Comparison of ENCODE assay signal across 1 cellular context in the genomic region with DNA sequence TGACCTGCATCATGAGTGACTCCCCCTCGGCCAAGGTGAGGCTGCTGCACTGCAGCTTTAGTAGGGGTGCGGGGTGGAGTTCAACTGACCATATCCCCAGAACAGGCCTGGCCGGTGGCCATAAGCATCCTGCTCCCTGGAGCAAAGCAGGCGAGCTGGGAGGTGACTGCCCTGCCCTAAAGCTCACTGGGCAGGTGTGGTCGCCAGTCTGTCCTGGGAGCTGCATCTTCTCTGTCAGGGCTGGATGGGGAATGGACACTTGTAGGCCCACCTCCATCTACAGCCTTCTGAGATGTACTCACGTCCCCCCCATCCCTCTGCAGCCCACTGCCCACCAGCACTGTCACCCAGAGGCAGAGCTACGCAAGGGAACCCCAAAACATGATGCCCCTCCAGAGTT.
A peak's percentile ranks its signal among the peaks of the same experiment; 100 is the strongest.
TF ChIP-seq lines count a peak whose summit lies in the region.

No MANE protein-coding gene starts in this region.

TF ChIP-seq in K562, 482 proteins besides CTCF, POLR2A, EP300 and RAD21:
- TF ChIP-seq POLR2G (IDR thresholded peaks at IDR 0.05; ENCODE audit: low read depth, low read length) = peak; percentile 46
- TF ChIP-seq, protein P1, sequence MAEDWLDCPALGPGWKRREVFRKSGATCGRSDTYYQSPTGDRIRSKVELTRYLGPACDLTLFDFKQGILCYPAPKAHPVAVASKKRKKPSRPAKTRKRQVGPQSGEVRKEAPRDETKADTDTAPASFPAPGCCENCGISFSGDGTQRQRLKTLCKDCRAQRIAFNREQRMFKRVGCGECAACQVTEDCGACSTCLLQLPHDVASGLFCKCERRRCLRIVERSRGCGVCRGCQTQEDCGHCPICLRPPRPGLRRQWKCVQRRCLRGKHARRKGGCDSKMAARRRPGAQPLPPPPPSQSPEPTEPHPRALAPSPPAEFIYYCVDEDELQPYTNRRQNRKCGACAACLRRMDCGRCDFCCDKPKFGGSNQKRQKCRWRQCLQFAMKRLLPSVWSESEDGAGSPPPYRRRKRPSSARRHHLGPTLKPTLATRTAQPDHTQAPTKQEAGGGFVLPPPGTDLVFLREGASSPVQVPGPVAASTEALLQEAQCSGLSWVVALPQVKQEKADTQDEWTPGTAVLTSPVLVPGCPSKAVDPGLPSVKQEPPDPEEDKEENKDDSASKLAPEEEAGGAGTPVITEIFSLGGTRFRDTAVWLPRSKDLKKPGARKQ (CRISPR knock-in tag; IDR thresholded peaks at IDR 0.05) = no peak
- peak; percentile 42; the same call in 1 of the 2 replicates for TF ChIP-seq RBFOX2 (IDR thresholded peaks at IDR 0.05; ENCODE audit: low read depth, low read length)
TF ChIP-seq in K562: peak in this region for 2.
